In genomic region chr14:32998433-32998832, GRCh38 we compare ENCODE assay signal across 8 cellular contexts. TPM values are rescaled to one million over a fixed set of nuclear protein-coding genes. Genes with fewer than 3 reads are reported as not detected.
DNase-seq lines count a peak whose midpoint lies in the region; ATAC-seq and TF ChIP-seq lines count a peak whose summit lies in the region.
"Had no signal": no experiment of that assay in that cellular context is flagged by ENCODE, and none has a peak within 500 bp of the region (broad histone marks: within the 10 kb centered on the region; RNA-seq: fewer than 3 reads in every experiment).

No MANE protein-coding gene starts in this region.

- H3K36me3 Mint-ChIP-seq in activated naive CD4-positive, alpha-beta T cell treated with anti-CD3 and anti-CD28 coated beads, Interleukin-2, amount 50 U/mL, for 72 hours, result peaks cover 0 to 4% of the 10 kb centered on the region in 2 donors

- no peak for ATAC-seq in activated naive CD4-positive, alpha-beta T cell treated with anti-CD3 and anti-CD28 coated beads, Interleukin-2, amount 50 U/mL, for 72 hours

- DNase-seq in ELR (ENCODE audit: low read depth), result peak; percentile 39
- peak; percentile 5 for DNase-seq in NCI-H748 treated with DMSO at 0.1 percent for 48 hours (lab: John Stamatoyannopoulos, UW)
- DNase-seq in esophagus muscularis mucosa (ENCODE audit: extremely low spot score), result no peak
- DNase-seq in renal cortical epithelial cell (ENCODE audit: low read depth), result peak; percentile 31
- DNase-seq in G401 (ENCODE audit: low spot score), result no peak
- DNase-seq in NCI-H2171 (lab: John Stamatoyannopoulos, UW), result no peak
- DNase-seq in activated naive CD4-positive, alpha-beta T cell treated with anti-CD3 and anti-CD28 coated beads, Interleukin-2, amount 50 U/mL, for 72 hours (ENCODE audit: low spot score in 2 of 2), result no peak
- DNase-seq: NCI-H2171 treated with DMSO at 0.1 percent for 48 hours had no signal

- peak; percentile 40 to 58 (median 40) for TF ChIP-seq CTCF in esophagus muscularis mucosa (IDR thresholded peaks at IDR 0.05)

- no peaks in the 10 kb centered on the region for H3K27me3 ChIP-seq in esophagus muscularis mucosa

- no peaks in the 10 kb centered on the region for H3K9me3 ChIP-seq in esophagus muscularis mucosa

- TF ChIP-seq POLR2A in esophagus muscularis mucosa (IDR thresholded peaks at IDR 0.05; ENCODE audit: low read depth), result no peak

- no peak for TF ChIP-seq EP300 in esophagus muscularis mucosa (IDR thresholded peaks at IDR 0.05)

- H3K27ac ChIP-seq in esophagus muscularis mucosa (replicated peaks in 1 of 4), result no peak overlapping the region

- no peak overlapping the region for H3K27ac Mint-ChIP-seq in activated naive CD4-positive, alpha-beta T cell treated with anti-CD3 and anti-CD28 coated beads, Interleukin-2, amount 50 U/mL, for 72 hours

- H3K9me3 Mint-ChIP-seq in activated naive CD4-positive, alpha-beta T cell treated with anti-CD3 and anti-CD28 coated beads, Interleukin-2, amount 50 U/mL, for 72 hours, result peaks cover 0 to 7% of the 10 kb centered on the region in 2 donors

- H3K4me3 ChIP-seq in esophagus muscularis mucosa, result no peak overlapping the region

- peaks cover 0 to 4% (median 0%) of the 10 kb centered on the region in 4 donors for H3K4me1 ChIP-seq in esophagus muscularis mucosa

- intact Hi-C loops in esophagus muscularis mucosa (cut with DNase I), result loop anchor here (10.0 kb wide), 1 partner anchor 424 kb away; no protein-coding TSS in a partner anchor

- no peaks in the 10 kb centered on the region for H3K36me3 ChIP-seq in esophagus muscularis mucosa

- in situ Hi-C loops in G401 (cut with HindIII; ENCODE audit: low sequenced_read_pairs), result no loop called here

RNA-seq across cellular contexts. Expression of gene NPAS3, which starts 59.8 kb away (rescaled TPM):
- total RNA-seq in esophagus muscularis mucosa (1 to 10 TPM; 3.3 to 7.3 (median 5.8) TPM), renal cortical epithelial cell (0.70 TPM in 1 of 2 replicates, not detected in the other)
- not detected in 2 replicates for total RNA-seq in G401 (2014; rRNA removed; shearing (Covaris generic))
- not detected for total RNA-seq in activated naive CD4-positive, alpha-beta T cell treated with anti-CD3 and anti-CD28 coated beads, Interleukin-2, amount 50 U/mL, for 72 hours

Comparison
In these comparisons a context has a peak if more than half of its experiments do, and no peak if none do; other contexts are left out.
1. DNase-seq: peak in ELR (single experiment), NCI-H748 treated with DMSO at 0.1 percent for 48 hours (single experiment) and renal cortical epithelial cell (single experiment); none in esophagus muscularis mucosa (single experiment), G401 (single experiment), NCI-H2171 (single experiment) and activated naive CD4-positive, alpha-beta T cell treated with anti-CD3 and anti-CD28 coated beads, Interleukin-2, amount 50 U/mL, for 72 hours (0 of 2).